1 cellular context compared by ENCODE assay signal in genomic region chr3:175932586-175932985, GRCh38.
TF ChIP-seq lines count a peak whose summit lies in the region.

No MANE protein-coding gene starts in this region.

TF ChIP-seq in GM23338, 12 proteins besides CTCF, POLR2A, EP300 and RAD21 (continued from another document):
- no peak for TF ChIP-seq ZNF462 (CRISPR knock-in tag; IDR thresholded peaks at IDR 0.05)
